Comparison of ENCODE assay signal across 30 cellular contexts in genomic region chr7:152126741-152127140, GRCh38.
DNase-seq lines count a peak whose midpoint lies in the region; ATAC-seq and TF ChIP-seq lines count a peak whose summit lies in the region.
"Had no signal": no experiment of that assay in that cellular context is flagged by ENCODE, and none has a peak within 500 bp of the region (broad histone marks: within the 10 kb centered on the region; RNA-seq: fewer than 3 reads in every experiment).

No MANE protein-coding gene starts in this region.

- H3K9me3 ChIP-seq in A673 (ENCODE audit: low read depth, low read length, poor library complexity, severe bottlenecking) (peaks cover 8% of the 10 kb centered on the region), neuronal stem cell (replicated peaks in 1 of 2; ENCODE audit: control insufficient read depth in 2 of 2, insufficient read depth in 1 of 2, low read depth in 1 of 2, low read length in 2 of 2) (peaks cover 12 to 30% of the 10 kb centered on the region in 2 donors)
- H3K9me3 ChIP-seq: pancreas, vagina had no signal

- H3K4me3 Mint-ChIP-seq in GM23338: no peak overlapping the region; the same call in 2 of the 3 replicates
- H3K4me3 Mint-ChIP-seq in chondrocyte (ENCODE audit: unreplicated experiment): no peak overlapping the region
- no peak overlapping the region for H3K4me3 Mint-ChIP-seq in activated CD8-positive, alpha-beta T cell treated with anti-CD3 and anti-CD28 coated beads for 36 hours
- H3K4me3 Mint-ChIP-seq: activated CD4-positive, alpha-beta T cell treated with anti-CD3 and anti-CD28 coated beads, Interleukin-2, amount 10 ng/mL, durations not matched to agents 24 days and 14 days; HFFc6 had no signal

- H3K4me3 ChIP-seq in A673 (ENCODE audit: low read depth, low read length, poor library complexity, severe bottlenecking): no peak overlapping the region
- no peak overlapping the region for H3K4me3 ChIP-seq in GM23338
- H3K4me3 ChIP-seq in neuronal stem cell (ENCODE audit: low read length in 2 of 2): no peak overlapping the region
- H3K4me3 ChIP-seq: BLaER1 treated with 17β-estradiol and CSF1 and Interleukin-3, amounts not matched to agents 10 nM and 100 nM; breast epithelium; gastroesophageal sphincter; GM23248; pancreas; right atrium auricular region; smooth muscle cell; stomach; vagina had no signal

- H2BK5ac ChIP-seq in neuronal stem cell (ENCODE audit: low read length): no peak overlapping the region

- H3K27me3 Mint-ChIP-seq in GM23338 (ENCODE audit: insufficient read depth, low read depth, poor library complexity): peaks cover 10% of the 10 kb centered on the region
- no peaks in the 10 kb centered on the region for H3K27me3 Mint-ChIP-seq in chondrocyte (ENCODE audit: low read depth)
- H3K27me3 Mint-ChIP-seq in activated CD8-positive, alpha-beta T cell treated with anti-CD3 and anti-CD28 coated beads for 36 hours: no peaks in the 10 kb centered on the region
- H3K27me3 Mint-ChIP-seq: activated CD4-positive, alpha-beta T cell treated with anti-CD3 and anti-CD28 coated beads, Interleukin-2, amount 10 ng/mL, durations not matched to agents 24 days and 14 days had no signal

- no peaks in the 10 kb centered on the region for H3F3A ChIP-seq in GM23338 (replicated peaks; ENCODE audit: low read depth)

- ATAC-seq in GM23338 (peak; percentile 32; the same call in 1 of the 3 replicates), HG02885 (IDR thresholded peaks at IDR 0.05; ENCODE audit: poor library complexity, unreplicated experiment) (no peak)
- ATAC-seq in activated CD8-positive, alpha-beta T cell treated with anti-CD3 and anti-CD28 coated beads for 36 hours: no peak
- ATAC-seq: gastroesophageal sphincter, left colon, pancreas had no signal

- H3K27me3 ChIP-seq in A673 (replicated peaks; ENCODE audit: insufficient read depth, low read depth, low read length, poor library complexity): no peaks in the 10 kb centered on the region
- H3K27me3 ChIP-seq in GM23338 (ENCODE audit: insufficient read depth): no peaks in the 10 kb centered on the region
- no peaks in the 10 kb centered on the region for H3K27me3 ChIP-seq in neuronal stem cell (ENCODE audit: control insufficient read depth in 3 of 3, insufficient read depth in 3 of 3, low read depth in 1 of 3, low read length in 3 of 3)
- H3K27me3 ChIP-seq: BLaER1 treated with 17β-estradiol and CSF1 and Interleukin-3, amounts not matched to agents 10 nM and 100 nM; breast epithelium; gastroesophageal sphincter; pancreas; right atrium auricular region; stomach; vagina had no signal

- H2BK120ac ChIP-seq in neuronal stem cell (ENCODE audit: low read depth, low read length): no peak overlapping the region

- no peak overlapping the region for H2BK15ac ChIP-seq in neuronal stem cell (ENCODE audit: low read length)

- H3K18ac ChIP-seq in neuronal stem cell (ENCODE audit: low read length): no peak overlapping the region

- no peaks in the 10 kb centered on the region for H4K20me1 ChIP-seq in GM23338 (replicated peaks; ENCODE audit: insufficient read depth)

- no peaks in the 10 kb centered on the region for H3K9me2 ChIP-seq in GM23338 (ENCODE audit: insufficient read depth)

- H3K9me3 Mint-ChIP-seq in GM23338 (peaks cover 5% of the 10 kb centered on the region; the same call in 2 of the 3 replicates), chondrocyte (ENCODE audit: low read depth) (peaks cover 13% of the 10 kb centered on the region)
- peaks cover 12% of the 10 kb centered on the region for H3K9me3 Mint-ChIP-seq in activated CD8-positive, alpha-beta T cell treated with anti-CD3 and anti-CD28 coated beads for 36 hours

- H4K91ac ChIP-seq in neuronal stem cell (ENCODE audit: low read depth, low read length, poor library complexity): no peak overlapping the region

- no peak overlapping the region for H3K23ac ChIP-seq in neuronal stem cell (ENCODE audit: low read depth, low read length, poor library complexity)

- H3K36me3 Mint-ChIP-seq in GM23338 (ENCODE audit: low read depth): peaks cover 45% of the 10 kb centered on the region
- H3K36me3 Mint-ChIP-seq in chondrocyte (ENCODE audit: low read depth): peaks cover 57% of the 10 kb centered on the region
- peaks cover 63% of the 10 kb centered on the region for H3K36me3 Mint-ChIP-seq in activated CD8-positive, alpha-beta T cell treated with anti-CD3 and anti-CD28 coated beads for 36 hours (ENCODE audit: low read depth)

- no peak overlapping the region for H4K8ac ChIP-seq in neuronal stem cell (ENCODE audit: low read depth, low read length)

- H3K4me2 ChIP-seq in GM23338: no peak overlapping the region
- H3K4me2 ChIP-seq in neuronal stem cell (ENCODE audit: insufficient read depth, low read length, poor library complexity, severe bottlenecking): no peak overlapping the region
- H3K4me2 ChIP-seq: BLaER1 treated with 17β-estradiol and CSF1 and Interleukin-3, amounts not matched to agents 10 nM and 100 nM; smooth muscle cell had no signal

- DNase-seq in A673 (ENCODE audit: low spot score): peak; percentile 48
- DNase-seq in GM23338 (ENCODE audit: low spot score): no peak
- DNase-seq in chondrocyte (ENCODE audit: low spot score): no peak
- DNase-seq in neuronal stem cell (ENCODE audit: low spot score): no peak
- DNase-seq in EL: no peak
- DNase-seq in activated CD8-positive, alpha-beta T cell treated with anti-CD3 and anti-CD28 coated beads for 36 hours: no peak
- DNase-seq: activated CD4-positive, alpha-beta T cell treated with anti-CD3 and anti-CD28 coated beads, Interleukin-2, amount 10 ng/mL, durations not matched to agents 24 days and 14 days; activated gamma-delta T cell treated with Interleukin-2 at 50 U/mL for 16 hours; amygdala; COR-L47; GM23248; HFFc6; KBM-7; left colon; mammary epithelial cell; NCI-H1092 treated with DMSO at 0.1 percent for 48 hours; NCI-H187; NCI-H446 treated with DMSO at 0.1 percent for 48 hours; NCI-H774; pancreas; stomach; T1000 had no signal

- no peak overlapping the region for H2BK12ac ChIP-seq in neuronal stem cell (ENCODE audit: low read length)

- H3K4me1 ChIP-seq in A673 (ENCODE audit: insufficient read depth, low read length, poor library complexity, severe bottlenecking): no peaks in the 10 kb centered on the region
- H3K4me1 ChIP-seq in GM23338 (ENCODE audit: insufficient read depth): no peaks in the 10 kb centered on the region
- H3K4me1 ChIP-seq in neuronal stem cell (ENCODE audit: control insufficient read depth in 2 of 2, insufficient read depth in 1 of 2, low read depth in 1 of 2, low read length in 2 of 2): no peaks in the 10 kb centered on the region
- H3K4me1 ChIP-seq: BLaER1 treated with 17β-estradiol and CSF1 and Interleukin-3, amounts not matched to agents 10 nM and 100 nM; breast epithelium; gastroesophageal sphincter; pancreas; right atrium auricular region; stomach; vagina had no signal

- no CpG with 5 or more reads among the region's 7 CpGs for WGBS in neuronal stem cell (ENCODE audit: extremely low coverage in 2 of 2, insufficient read length in 2 of 2, insufficient replicate concordance in 1 of 2), 2 donors

- H3K27ac ChIP-seq in A673 (ENCODE audit: low read depth, low read length, poor library complexity, severe bottlenecking) (no peak overlapping the region), GM23338 (ENCODE audit: low read depth) (no peak overlapping the region), neuronal stem cell (replicated peaks; ENCODE audit: low read length) (no peak overlapping the region)
- H3K27ac ChIP-seq: BLaER1 treated with 17β-estradiol and CSF1 and Interleukin-3, amounts not matched to agents 10 nM and 100 nM; breast epithelium; gastroesophageal sphincter; GM23248; pancreas; right atrium auricular region; stomach; vagina; VCaP had no signal

- H3K14ac ChIP-seq in neuronal stem cell (ENCODE audit: low read length): no peak overlapping the region

- no peaks in the 10 kb centered on the region for H3K79me2 ChIP-seq in GM23338 (replicated peaks; ENCODE audit: insufficient read depth)

- H3K4ac ChIP-seq in neuronal stem cell (ENCODE audit: low read length): no peak overlapping the region

- peak overlapping the region; percentile 72 for H3K9ac ChIP-seq in neuronal stem cell (ENCODE audit: low read depth, low read length, poor library complexity)
- H3K9ac ChIP-seq: BLaER1 treated with 17β-estradiol and CSF1 and Interleukin-3, amounts not matched to agents 10 nM and 100 nM; GM23248 had no signal

- no TSS peak for BruUV-seq in A673 (replicated peaks; lab: Mats Ljungman, UMichigan)

- no peak overlapping the region for H2AK5ac ChIP-seq in neuronal stem cell (ENCODE audit: low read depth, low read length)

- no peak for TF ChIP-seq CTCF in A673 (conservative IDR thresholded peaks at IDR 0.05; ENCODE audit: low read depth, low read length)
- no peak for TF ChIP-seq CTCF in GM23338 (conservative IDR thresholded peaks at IDR 0.05; ENCODE audit: low read depth in 2 of 2)
- TF ChIP-seq CTCF in chondrocyte (IDR thresholded peaks at IDR 0.05): no peak
- no peak for TF ChIP-seq CTCF in activated CD8-positive, alpha-beta T cell treated with anti-CD3 and anti-CD28 coated beads for 36 hours (IDR thresholded peaks at IDR 0.05)

- H3K27ac Mint-ChIP-seq in GM23338 (no peak overlapping the region; the same call in 1 of the 2 replicates), chondrocyte (ENCODE audit: unreplicated experiment) (peak overlapping the region; percentile 45)
- no peak overlapping the region for H3K27ac Mint-ChIP-seq in activated CD8-positive, alpha-beta T cell treated with anti-CD3 and anti-CD28 coated beads for 36 hours
- H3K27ac Mint-ChIP-seq: activated CD4-positive, alpha-beta T cell treated with anti-CD3 and anti-CD28 coated beads, Interleukin-2, amount 10 ng/mL, durations not matched to agents 24 days and 14 days; HFFc6 had no signal

- POLR2A ChIA-PET in A673 (lab: Charles Lee; ENCODE audit: low non-redundant PET): no interaction called here
- POLR2A ChIA-PET in activated CD8-positive, alpha-beta T cell treated with anti-CD3 and anti-CD28 coated beads for 36 hours (lab: Charles Lee): interaction anchor here (0.6 to 1.2 kb wide), 2 partner anchors 9 to 462 kb away, joined by 3 read pairs; no protein-coding TSS in a partner anchor

- H3K36me3 ChIP-seq in A673 (ENCODE audit: insufficient read depth, low read length, poor library complexity, severe bottlenecking): peaks cover 43% of the 10 kb centered on the region
- H3K36me3 ChIP-seq in GM23338 (ENCODE audit: insufficient read depth): no peaks in the 10 kb centered on the region
- H3K36me3 ChIP-seq in neuronal stem cell (replicated peaks in 1 of 2; ENCODE audit: control insufficient read depth in 2 of 2, insufficient read depth in 2 of 2, low read length in 2 of 2): peaks cover 25 to 99% of the 10 kb centered on the region in 2 donors

- CTCF ChIA-PET in A673 (lab: Charles Lee): no interaction called here
- CTCF ChIA-PET in activated CD8-positive, alpha-beta T cell treated with anti-CD3 and anti-CD28 coated beads for 36 hours (lab: Charles Lee): no interaction called here

- H3K79me1 ChIP-seq in neuronal stem cell (ENCODE audit: low read depth, low read length): peaks cover 4% of the 10 kb centered on the region

- no peak overlapping the region for H2AFZ ChIP-seq in GM23338
- no peak overlapping the region for H2AFZ ChIP-seq in neuronal stem cell (ENCODE audit: low read length)
- H2AFZ ChIP-seq: GM23248 had no signal

- intact Hi-C loops in A673 (cut with micrococcal nuclease; ENCODE audit: unreplicated experiment): no loop called here
- intact Hi-C loops in activated CD8-positive, alpha-beta T cell treated with anti-CD3 and anti-CD28 coated beads for 36 hours (cut with micrococcal nuclease): no loop called here

- H3K4me1 Mint-ChIP-seq in GM23338 (no peaks in the 10 kb centered on the region; the same call in 1 of the 3 replicates), chondrocyte (ENCODE audit: low read depth) (peaks cover 9% of the 10 kb centered on the region)
- peaks cover 10% of the 10 kb centered on the region for H3K4me1 Mint-ChIP-seq in activated CD8-positive, alpha-beta T cell treated with anti-CD3 and anti-CD28 coated beads for 36 hours (ENCODE audit: low read depth)
